Comparison of ENCODE assay signal across 23 cellular contexts in the genomic region with DNA sequence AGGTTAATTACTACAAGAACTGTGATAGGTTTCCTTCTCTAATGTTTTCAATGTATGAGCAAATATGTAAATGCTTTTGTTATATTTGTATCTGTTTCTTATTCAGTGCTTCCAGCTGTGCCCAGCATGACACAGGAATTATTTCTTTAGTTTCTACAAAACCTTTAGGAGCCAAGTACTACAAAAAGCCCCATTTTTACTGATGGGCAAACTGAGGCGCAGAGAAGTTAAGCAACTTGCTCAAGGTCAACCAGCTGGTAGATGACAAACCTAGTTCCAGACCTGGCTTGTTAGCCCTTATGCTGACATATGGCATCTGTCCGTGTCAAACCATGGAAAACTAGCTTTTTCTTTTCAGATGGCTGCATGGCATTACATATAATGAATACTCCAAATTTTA.
DNase-seq lines count a peak whose midpoint lies in the region; ATAC-seq, FAIRE-seq and TF ChIP-seq lines count a peak whose summit lies in the region.
"Had no signal": no experiment of that assay in that cellular context is flagged by ENCODE, and none has a peak within 500 bp of the region (broad histone marks: within the 10 kb centered on the region; RNA-seq: fewer than 3 reads in every experiment).

No MANE protein-coding gene starts in this region.

- no peaks in the 10 kb centered on the region for H3K4me1 ChIP-seq in HepG2 (ENCODE audit: insufficient read depth, low read length)
- H3K4me1 ChIP-seq in right lobe of liver, result no peaks in the 10 kb centered on the region
- H3K4me1 ChIP-seq in Panc1 (ENCODE audit: control insufficient read depth, insufficient read depth, low read length), result peaks cover 11% of the 10 kb centered on the region
- peaks cover 0 to 5% (median 0%) of the 10 kb centered on the region in 4 experiments; a peak in 2 of 7 replicates for H3K4me1 ChIP-seq in H1 (replicated peaks in 1 of 4; ENCODE audit: control insufficient read depth in 3 of 4, insufficient read depth in 4 of 4, low read length in 3 of 4)
- H3K4me1 ChIP-seq in trophoblast cell (ENCODE audit: control insufficient read depth in 1 of 2, insufficient read depth in 2 of 2, low read length in 2 of 2), result peaks cover 5 to 6% of the 10 kb centered on the region in 2 experiments
- H3K4me1 ChIP-seq: BE2C, BLaER1 had no signal

- H3K14ac ChIP-seq in H1 (ENCODE audit: insufficient read length) (no peak overlapping the region), trophoblast cell (ENCODE audit: low read length) (no peak overlapping the region)

- H2BK5ac ChIP-seq in H1 (ENCODE audit: low read depth, low read length) (no peak overlapping the region), trophoblast cell (ENCODE audit: low read depth, low read length, poor library complexity) (no peak overlapping the region)

- 0% methylated on average over 2 of the region's 2 CpGs for WGBS in HepG2 (ENCODE audit: low lambda C conversion rate)
- 100% methylated on average over 2 of the region's 2 CpGs for WGBS in right lobe of liver (ENCODE audit: insufficient coverage, low coverage, low lambda C conversion rate, missing lambda C conversion rate)
- 86% methylated on average over 2 of the region's 2 CpGs; no CpG with 5 or more reads in 1 of the 2 experiments for WGBS in H1 (ENCODE audit: extremely low coverage in 1 of 2, insufficient coverage in 1 of 2, insufficient read length in 1 of 2, insufficient replicate concordance in 2 of 2, low coverage in 1 of 2, low lambda C conversion rate in 2 of 2, missing lambda C conversion rate in 1 of 2), 2 experiments
- WGBS in trophoblast cell (ENCODE audit: extremely low coverage, insufficient coverage, insufficient read length), result no CpG with 5 or more reads among the region's 2 CpGs

- H3K4me3 ChIP-seq in HepG2 (replicated peaks in 1 of 3; ENCODE audit: insufficient read depth in 1 of 3, low read depth in 2 of 3, low read length in 3 of 3), result no peak overlapping the region
- no peak overlapping the region for H3K4me3 ChIP-seq in right lobe of liver
- no peak overlapping the region for H3K4me3 ChIP-seq in Panc1 (ENCODE audit: low read depth in 2 of 2, low read length in 2 of 2)
- H3K4me3 ChIP-seq in H1 (ENCODE audit: extremely low read depth in 1 of 4, insufficient read depth in 2 of 4, low read depth in 3 of 4, low read length in 4 of 4), result no peak overlapping the region
- H3K4me3 ChIP-seq in trophoblast cell (ENCODE audit: low read depth, low read length), result no peak overlapping the region
- H3K4me3 ChIP-seq: BLaER1 had no signal

- no peak for ATAC-seq in HepG2
- no peak for ATAC-seq in right lobe of liver
- no peak for ATAC-seq in Panc1
- ATAC-seq in GM21576 (IDR thresholded peaks at IDR 0.05; ENCODE audit: unreplicated experiment), result no peak

- no peak for DNase-seq in HepG2 (ENCODE audit: low spot score)
- no peak for DNase-seq in right lobe of liver
- DNase-seq in Panc1 (ENCODE audit: low read depth, low spot score), result no peak
- DNase-seq in H1 (ENCODE audit: low read depth in 1 of 2, low spot score in 2 of 2), result no peak
- DNase-seq in trophoblast cell, result no peak
- DNase-seq in DMS153 (lab: John Stamatoyannopoulos, UW), result no peak
- DNase-seq in urothelium cell line (ENCODE audit: low spot score), result no peak
- DNase-seq: ACHN; BE2C; C1 segment of cervical spinal cord; CD4-positive, alpha-beta memory T cell; CD4-positive, CD25-positive, alpha-beta regulatory T cell; CD8-positive, alpha-beta memory T cell; COR-L47; DMS 273 treated with DMSO at 0.1 percent for 48 hours; DMS79 treated with DMSO at 0.1 percent for 48 hours; GF-D8 had no signal

- no peak overlapping the region for H2BK120ac ChIP-seq in H1 (replicated peaks; ENCODE audit: low read depth, low read length)
- H2BK120ac ChIP-seq in trophoblast cell (ENCODE audit: insufficient read depth, low read length, poor library complexity), result no peak overlapping the region

- TF ChIP-seq POLR2A in HepG2 (IDR thresholded peaks at IDR 0.05; ENCODE audit: insufficient read depth in 1 of 2, low read depth in 2 of 2, low read length in 2 of 2), result no peak
- no peak for TF ChIP-seq POLR2A in right lobe of liver (IDR thresholded peaks at IDR 0.05)
- no peak for TF ChIP-seq POLR2A in H1 (IDR thresholded peaks at IDR 0.05; ENCODE audit: control extremely low read depth in 1 of 2, low read depth in 2 of 2, low read length in 2 of 2)

- H2BK12ac ChIP-seq in H1 (ENCODE audit: low read depth, low read length), result no peak overlapping the region
- H2BK12ac ChIP-seq in trophoblast cell (ENCODE audit: low read length), result peak overlapping the region; percentile 17

- H3K27me3 ChIP-seq in HepG2 (ENCODE audit: control insufficient read depth in 1 of 2, insufficient read depth in 2 of 2, low read length in 2 of 2) (no peaks in the 10 kb centered on the region), right lobe of liver (no peaks in the 10 kb centered on the region), Panc1 (ENCODE audit: control insufficient read depth, insufficient read depth, low read length) (no peaks in the 10 kb centered on the region), H1 (replicated peaks in 1 of 4; ENCODE audit: control insufficient read depth in 3 of 4, extremely low read depth in 1 of 4, insufficient read depth in 3 of 4, low read length in 3 of 4) (no peaks in the 10 kb centered on the region), trophoblast cell (ENCODE audit: insufficient read depth, low read length) (no peaks in the 10 kb centered on the region)
- H3K27me3 ChIP-seq: BE2C, BLaER1 had no signal

- no peaks in the 10 kb centered on the region for H3K79me2 ChIP-seq in HepG2 (ENCODE audit: insufficient read depth, low read length)
- no peaks in the 10 kb centered on the region for H3K79me2 ChIP-seq in H1 (ENCODE audit: control insufficient read depth in 1 of 2, insufficient read depth in 2 of 2, low read length in 2 of 2)
- H3K79me2 ChIP-seq in trophoblast cell (ENCODE audit: control insufficient read depth, insufficient read depth, low read length, poor library complexity), result no peaks in the 10 kb centered on the region

- no peak overlapping the region for H2BK15ac ChIP-seq in H1 (ENCODE audit: low read length)

- no peak overlapping the region for H4K8ac ChIP-seq in H1 (ENCODE audit: extremely low read depth, insufficient read depth, low read length)
- H4K8ac ChIP-seq in trophoblast cell (ENCODE audit: low read depth, low read length), result no peak overlapping the region

- no peak overlapping the region for H4K91ac ChIP-seq in H1 (replicated peaks; ENCODE audit: insufficient read length, low read length)
- H4K91ac ChIP-seq in trophoblast cell (ENCODE audit: low read depth, low read length), result no peak overlapping the region

- TF ChIP-seq RAD21 in HepG2 (CRISPR knock-in tag; IDR thresholded peaks at IDR 0.05), result no peak
- TF ChIP-seq RAD21 in H1 (IDR thresholded peaks at IDR 0.05 in 1 of 2, conservative IDR thresholded peaks at IDR 0.05 in 1 of 2; ENCODE audit: low read depth in 2 of 2, low read length in 2 of 2), result no peak

- no peak overlapping the region for H4K12ac ChIP-seq in trophoblast cell (ENCODE audit: low read depth, low read length)

- H3K9me3 ChIP-seq in HepG2 (ENCODE audit: low read length) (no peaks in the 10 kb centered on the region), right lobe of liver (no peaks in the 10 kb centered on the region), Panc1 (ENCODE audit: control insufficient read depth, insufficient read depth, low read depth, low read length) (no peaks in the 10 kb centered on the region), H1 (ENCODE audit: insufficient read depth in 2 of 2, low read depth in 1 of 2, low read length in 1 of 2) (no peaks in the 10 kb centered on the region), trophoblast cell (ENCODE audit: insufficient read depth, low read depth, low read length) (no peaks in the 10 kb centered on the region)
- H3K9me3 ChIP-seq: BE2C, BLaER1 had no signal

- H3K9ac ChIP-seq in HepG2 (ENCODE audit: insufficient read depth, low read depth, low read length) (no peak overlapping the region), H1 (replicated peaks in 1 of 4; ENCODE audit: extremely low read depth in 1 of 4, low read depth in 3 of 4, low read length in 3 of 4) (no peak overlapping the region), trophoblast cell (ENCODE audit: low read length) (no peak overlapping the region)
- H3K9ac ChIP-seq: BLaER1 had no signal

- POLR2A ChIA-PET in HepG2 (lab: Yijun Ruan, JAX), result no interaction called here
- POLR2A ChIA-PET in Panc1 (lab: Charles Lee), result no interaction called here
- POLR2A ChIA-PET in H1 (lab: Charles Lee; ENCODE audit: partially characterized antibody), result no interaction called here

- no peak overlapping the region for H3K27ac ChIP-seq in HepG2 (ENCODE audit: extremely low read length, insufficient read depth, low read length)
- H3K27ac ChIP-seq in right lobe of liver, result no peak overlapping the region
- H3K27ac ChIP-seq in Panc1 (ENCODE audit: low read length), result peak overlapping the region; percentile 41; the same call in 1 of the 2 replicates
- H3K27ac ChIP-seq in H1 (ENCODE audit: low read depth, low read length), result no peak overlapping the region
- no peak overlapping the region for H3K27ac ChIP-seq in trophoblast cell (ENCODE audit: low read depth, low read length)
- H3K27ac ChIP-seq: 22Rv1, BLaER1 had no signal

- H4K5ac ChIP-seq in H1 (ENCODE audit: insufficient read length, low read depth, low read length), result no peak overlapping the region

- intact Hi-C loops in HepG2 (cut with micrococcal nuclease; ENCODE audit: unreplicated experiment), result no loop called here
- intact Hi-C loops in right lobe of liver (cut with DNase I), result no loop called here
- intact Hi-C loops in Panc1 (cut with micrococcal nuclease; ENCODE audit: unreplicated experiment), result no loop called here

- TF ChIP-seq EP300 in HepG2 (IDR thresholded peaks at IDR 0.05; ENCODE audit: low read depth in 2 of 2, low read length in 2 of 2) (no peak), HepG2 (CRISPR knock-in tag; IDR thresholded peaks at IDR 0.05; ENCODE audit: borderline replicate concordance) (no peak), H1 (IDR thresholded peaks at IDR 0.05; ENCODE audit: borderline replicate concordance in 1 of 2, low read depth in 2 of 2, low read length in 2 of 2) (no peak)

- no peaks in the 10 kb centered on the region for H3K36me3 ChIP-seq in HepG2 (replicated peaks in 1 of 2; ENCODE audit: control insufficient read depth in 1 of 2, insufficient read depth in 2 of 2, low read length in 2 of 2)
- H3K36me3 ChIP-seq in right lobe of liver, result no peaks in the 10 kb centered on the region
- no peaks in the 10 kb centered on the region for H3K36me3 ChIP-seq in Panc1 (ENCODE audit: control insufficient read depth, insufficient read depth, low read length)
- H3K36me3 ChIP-seq in H1 (ENCODE audit: control insufficient read depth in 2 of 4, insufficient read depth in 4 of 4, low read length in 3 of 4), result no peaks in the 10 kb centered on the region
- H3K36me3 ChIP-seq in trophoblast cell (ENCODE audit: control insufficient read depth in 1 of 2, insufficient read depth in 2 of 2, low read length in 2 of 2), result no peaks in the 10 kb centered on the region
- H3K36me3 ChIP-seq: BLaER1 had no signal

- no peak for TF ChIP-seq CTCF in HepG2 (CRISPR knock-in tag; IDR thresholded peaks at IDR 0.05)
- TF ChIP-seq CTCF in right lobe of liver (IDR thresholded peaks at IDR 0.05), result no peak
- TF ChIP-seq CTCF in Panc1 (IDR thresholded peaks at IDR 0.05), result no peak
- no peak for TF ChIP-seq CTCF in H1 (IDR thresholded peaks at IDR 0.05; ENCODE audit: control extremely low read depth in 1 of 3, insufficient read depth in 1 of 3, low read depth in 1 of 3, low read length in 3 of 3)

- H2BK20ac ChIP-seq in H1 (ENCODE audit: low read length), result no peak overlapping the region

- no peak overlapping the region for H2AFZ ChIP-seq in HepG2 (ENCODE audit: low read length)
- no peak overlapping the region for H2AFZ ChIP-seq in H1 (ENCODE audit: low read length)
- H2AFZ ChIP-seq in trophoblast cell (ENCODE audit: insufficient read depth, low read length, poor library complexity), result no peak overlapping the region

- H3K23ac ChIP-seq in H1 (ENCODE audit: insufficient read length), result no peak overlapping the region
- H3K23ac ChIP-seq in trophoblast cell (ENCODE audit: low read length), result no peak overlapping the region

- BruUV-seq in HepG2 (replicated peaks; lab: Mats Ljungman, UMichigan) (no TSS peak), Panc1 (replicated peaks; lab: Mats Ljungman, UMichigan) (no TSS peak)

- H3K18ac ChIP-seq in H1 (ENCODE audit: extremely low read depth, low read length) (no peak overlapping the region), trophoblast cell (ENCODE audit: low read length) (no peak overlapping the region)

- no peak for FAIRE-seq in HepG2 (lab: Jason Lieb, UNC)
- no peak for FAIRE-seq in H1 (lab: Jason Lieb, UNC)
- FAIRE-seq in urothelium cell line (lab: Jason Lieb, UNC), result no peak
- FAIRE-seq: G401.6, GM12891, GM19239 had no signal

- H3K56ac ChIP-seq in H1 (replicated peaks; ENCODE audit: insufficient read length, low read depth, low read length), result no peak overlapping the region

- H3K79me1 ChIP-seq in H1 (ENCODE audit: low read depth, low read length) (peaks cover 2% of the 10 kb centered on the region; the same call in 1 of the 2 replicates), trophoblast cell (ENCODE audit: low read length) (peaks cover 8% of the 10 kb centered on the region)

- H2AK5ac ChIP-seq in H1 (ENCODE audit: low read depth, low read length) (no peak overlapping the region), trophoblast cell (ENCODE audit: low read length) (no peak overlapping the region)

- in situ Hi-C loops in HepG2 (cut with HindIII; ENCODE audit: extremely low pct_ligation_motif_present, low pct_unique_long_range_greater_than_20kb) (no loop called here), Panc1 (cut with HindIII; ENCODE audit: low pct_unique_long_range_greater_than_20kb, low sequenced_read_pairs) (no loop called here)

- H3K4ac ChIP-seq in H1 (replicated peaks; ENCODE audit: insufficient read length, low read depth, low read length) (no peak overlapping the region), trophoblast cell (ENCODE audit: low read depth, low read length) (no peak overlapping the region)

- H3K4me2 ChIP-seq in HepG2 (ENCODE audit: low read depth, low read length) (no peak overlapping the region), H1 (ENCODE audit: insufficient read depth in 1 of 2, low read depth in 2 of 2, low read length in 2 of 2) (no peak overlapping the region), trophoblast cell (ENCODE audit: low read length) (no peak overlapping the region)
- H3K4me2 ChIP-seq: BLaER1 had no signal

- H3K23me2 ChIP-seq in H1 (ENCODE audit: low read depth, low read length), result no peaks in the 10 kb centered on the region; the same call in 1 of the 2 replicates

- H4K20me1 ChIP-seq in HepG2 (ENCODE audit: insufficient read depth, low read length) (no peaks in the 10 kb centered on the region), H1 (replicated peaks in 1 of 2; ENCODE audit: control insufficient read depth in 1 of 2, insufficient read depth in 2 of 2, low read length in 2 of 2) (no peaks in the 10 kb centered on the region)
- H4K20me1 ChIP-seq: BLaER1 had no signal

- CTCF ChIA-PET in HepG2 (lab: Yijun Ruan, JAX; ENCODE audit: low intra/inter-chr PET ratio, low total read pairs), result no interaction called here
- CTCF ChIA-PET in Panc1 (lab: Charles Lee), result no interaction called here
- CTCF ChIA-PET in H1 (lab: Charles Lee; ENCODE audit: partially characterized antibody), result interaction anchor here (1.5 to 5.2 kb wide), 4 partner anchors 15 to 49 kb away, joined by 6 to 38 read pairs (median 13); no protein-coding TSS in a partner anchor
